In the genomic region with DNA sequence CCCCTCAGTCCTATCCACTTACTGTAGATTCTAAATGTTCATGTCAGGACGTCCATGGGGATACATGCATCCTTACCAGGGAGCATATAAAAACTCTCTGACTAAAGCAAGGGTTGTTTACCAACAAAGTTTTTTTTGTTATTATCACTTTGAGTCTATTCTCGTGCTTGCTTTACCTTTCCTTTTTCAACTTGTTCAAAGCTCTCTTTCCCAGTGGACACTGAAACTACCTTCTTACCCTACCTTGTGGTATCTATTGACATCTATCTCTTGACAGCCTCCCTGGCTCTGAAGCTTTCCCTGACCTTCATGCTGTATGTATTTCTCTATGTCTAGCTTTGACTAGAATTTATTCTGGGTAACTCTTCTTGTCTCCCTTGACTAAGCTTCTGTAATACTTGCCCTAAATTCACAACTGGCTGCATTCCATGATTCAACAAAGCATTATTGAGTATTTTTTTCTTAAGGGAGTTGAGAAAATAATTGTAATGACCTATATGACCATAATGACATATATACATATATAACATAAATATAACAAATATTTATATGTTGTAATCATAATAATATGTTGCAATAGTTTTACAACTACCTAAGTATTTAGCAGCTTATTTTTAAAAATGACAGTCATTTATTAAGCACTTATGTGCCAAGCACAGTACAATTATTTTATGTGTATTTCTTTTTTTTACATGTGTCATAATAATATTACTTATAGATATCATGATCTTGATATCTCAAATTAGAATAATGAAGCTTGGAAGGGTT, we compare ENCODE assay signal across 8 cellular contexts.
"Had no signal": no experiment of that assay in that cellular context is flagged by ENCODE, and none has a peak within 500 bp of the region (broad histone marks: within the 10 kb centered on the region; RNA-seq: fewer than 3 reads in every experiment).

No MANE protein-coding gene starts in this region.

- H3K4me3 ChIP-seq: GM23338 had no signal

- H2AFZ ChIP-seq: GM23338 had no signal

- FAIRE-seq: H1, H54, HTR-8/SVneo had no signal

- H3K4me2 ChIP-seq: GM23338 had no signal

- DNase-seq: H9, HCEC 1CT, IMR-90, KBM-7 had no signal

- ATAC-seq: GM23338 had no signal
